In genomic region chr20:4926531-4927156, GRCh38 we compare ENCODE assay signal across 15 cellular contexts.
DNase-seq lines count a peak whose midpoint lies in the region; ATAC-seq and TF ChIP-seq lines count a peak whose summit lies in the region.
"Had no signal": no experiment of that assay in that cellular context is flagged by ENCODE, and none has a peak within 500 bp of the region (broad histone marks: within the 10 kb centered on the region; RNA-seq: fewer than 3 reads in every experiment).

No MANE protein-coding gene starts in this region.

- H3K9me3 ChIP-seq in PC-3 (ENCODE audit: low read length) (no peaks in the 10 kb centered on the region), mucosa of rectum (ENCODE audit: control insufficient read depth in 2 of 2, low read length in 2 of 2) (no peaks in the 10 kb centered on the region), suprapubic skin (no peaks in the 10 kb centered on the region)
- H3K9me3 ChIP-seq in effector memory CD4-positive, alpha-beta T cell (ENCODE audit: control insufficient read depth, low read length) = no peaks in the 10 kb centered on the region
- H3K9me3 ChIP-seq: BLaER1, left lung, upper lobe of left lung had no signal

- peaks cover 13% of the 10 kb centered on the region for H3K4me1 ChIP-seq in PC-3 (ENCODE audit: insufficient read depth, low read length)
- peaks cover 6 to 7% of the 10 kb centered on the region in 2 donors for H3K4me1 ChIP-seq in mucosa of rectum (ENCODE audit: control insufficient read depth in 2 of 2, insufficient read depth in 2 of 2, low read length in 2 of 2)
- peaks cover 11% of the 10 kb centered on the region for H3K4me1 ChIP-seq in suprapubic skin
- no peaks in the 10 kb centered on the region for H3K4me1 ChIP-seq in effector memory CD4-positive, alpha-beta T cell (ENCODE audit: control insufficient read depth, insufficient read depth, low read length, poor library complexity, severe bottlenecking)
- H3K4me1 ChIP-seq: BLaER1 had no signal

- peak overlapping the region; percentile 68; the same call in 1 of the 2 replicates for H2AFZ ChIP-seq in PC-3 (ENCODE audit: low read length)

- TF ChIP-seq EP300 in suprapubic skin (IDR thresholded peaks at IDR 0.05) = no peak

- BruUV-seq in PC-3 (replicated peaks; lab: Mats Ljungman, UMichigan) = no TSS peak

- TF ChIP-seq CTCF in PC-3 (conservative IDR thresholded peaks at IDR 0.05; ENCODE audit: low read depth, low read length) (no peak), endothelial cell (IDR thresholded peaks at IDR 0.05; ENCODE audit: unreplicated experiment) (no peak), suprapubic skin (IDR thresholded peaks at IDR 0.05) (no peak), WTC11 (IDR thresholded peaks at IDR 0.05) (no peak)

- H3K27me3 Mint-ChIP-seq in endothelial cell (ENCODE audit: unreplicated experiment) (peaks cover 11% of the 10 kb centered on the region), WTC11 (ENCODE audit: low read depth) (no peaks in the 10 kb centered on the region)

- peak overlapping the region; percentile 70 for H3K4me2 ChIP-seq in PC-3 (ENCODE audit: low read length)
- H3K4me2 ChIP-seq: BLaER1 had no signal

- H3K4me3 Mint-ChIP-seq in endothelial cell (ENCODE audit: unreplicated experiment) (no peak overlapping the region), WTC11 (no peak overlapping the region)

- WGBS in suprapubic skin = 81% methylated on average over 6 of the region's 6 CpGs

- H3K36me3 Mint-ChIP-seq in endothelial cell (ENCODE audit: low read depth, unreplicated experiment) (peaks cover 20% of the 10 kb centered on the region), WTC11 (peaks cover 2% of the 10 kb centered on the region; the same call in 1 of the 2 replicates)

- CTCF ChIA-PET in PC-3 (lab: Charles Lee) = no interaction called here
- CTCF ChIA-PET in WTC11 (lab: Charles Lee) = no interaction called here

- H3K36me3 ChIP-seq in PC-3 (ENCODE audit: low read depth, low read length) (0 out of 2 replicates have a peak, but pooled peaks cover 2% of the 10 kb centered on the region), mucosa of rectum (ENCODE audit: control insufficient read depth in 2 of 2, insufficient read depth in 2 of 2, low read length in 2 of 2) (peaks cover 0 to 3% of the 10 kb centered on the region in 2 donors), suprapubic skin (no peaks in the 10 kb centered on the region)
- peaks cover 6% of the 10 kb centered on the region for H3K36me3 ChIP-seq in effector memory CD4-positive, alpha-beta T cell (ENCODE audit: control insufficient read depth, insufficient read depth, low read length)

- H3K9ac ChIP-seq in PC-3 (ENCODE audit: low read length) = peak overlapping the region; percentile 41
- no peak overlapping the region for H3K9ac ChIP-seq in mucosa of rectum (ENCODE audit: low read depth in 1 of 2, low read length in 2 of 2)
- H3K9ac ChIP-seq: BLaER1 had no signal

- H3K4me1 Mint-ChIP-seq in endothelial cell (ENCODE audit: unreplicated experiment) (peaks cover 51% of the 10 kb centered on the region), WTC11 (peaks cover 23% of the 10 kb centered on the region)

- no peak for TF ChIP-seq POLR2A in suprapubic skin (IDR thresholded peaks at IDR 0.05)

- H3K9me3 Mint-ChIP-seq in endothelial cell (ENCODE audit: unreplicated experiment) (no peaks in the 10 kb centered on the region), WTC11 (no peaks in the 10 kb centered on the region)

- H3K27me3 ChIP-seq in PC-3 (ENCODE audit: low read length) = no peaks in the 10 kb centered on the region
- no peaks in the 10 kb centered on the region for H3K27me3 ChIP-seq in mucosa of rectum (ENCODE audit: control insufficient read depth in 2 of 2, insufficient read depth in 2 of 2, low read length in 2 of 2)
- no peaks in the 10 kb centered on the region for H3K27me3 ChIP-seq in suprapubic skin
- H3K27me3 ChIP-seq in effector memory CD4-positive, alpha-beta T cell (replicated peaks; ENCODE audit: control insufficient read depth, insufficient read depth, low read length, poor library complexity, severe bottlenecking) = no peaks in the 10 kb centered on the region
- H3K27me3 ChIP-seq: BLaER1, left lung, upper lobe of left lung had no signal

- H4K20me1 ChIP-seq in PC-3 (ENCODE audit: low read length) = no peaks in the 10 kb centered on the region

- intact Hi-C loops in PC-3 (cut with micrococcal nuclease) = no loop called here

- H3K9me2 ChIP-seq in PC-3 (replicated peaks; ENCODE audit: low read length) = no peaks in the 10 kb centered on the region

- ATAC-seq in PC-3 (peak; percentile 16; the same call in 1 of the 2 replicates), WTC11 (no peak), GM19467 (IDR thresholded peaks at IDR 0.05; ENCODE audit: unreplicated experiment) (no peak)

- DNase-seq in PC-3 (no peak), endothelial cell (ENCODE audit: low spot score) (no peak), suprapubic skin (ENCODE audit: low spot score in 2 of 2) (no peak), WTC11 (ENCODE audit: low spot score) (no peak), AML-193 (lab: John Stamatoyannopoulos, UW) (no peak)
- no peak for DNase-seq in effector memory CD4-positive, alpha-beta T cell
- DNase-seq: activated gamma-delta T cell; DMS79; left lung; NCI-H2171 treated with DMSO at 0.1 percent for 48 hours; stimulated activated CD4-positive, alpha-beta T cell treated with anti-CD3 and anti-CD28 coated beads, Interleukin-15, amount 100 ng/mL, for 24 hours had no signal

- no peak overlapping the region for H3K4me3 ChIP-seq in PC-3 (ENCODE audit: low read length)
- no peak overlapping the region for H3K4me3 ChIP-seq in mucosa of rectum (ENCODE audit: low read length in 2 of 2)
- no peak overlapping the region for H3K4me3 ChIP-seq in suprapubic skin
- no peak overlapping the region for H3K4me3 ChIP-seq in effector memory CD4-positive, alpha-beta T cell (ENCODE audit: insufficient read depth, low read depth, low read length, poor library complexity, severe bottlenecking)
- H3K4me3 ChIP-seq: BLaER1, left lung, upper lobe of left lung had no signal

- H3F3A ChIP-seq in PC-3 (ENCODE audit: low read length, unreplicated experiment) = no peaks in the 10 kb centered on the region

- H3K27ac Mint-ChIP-seq in endothelial cell (ENCODE audit: unreplicated experiment) = peak overlapping the region; percentile 88
- no peak overlapping the region for H3K27ac Mint-ChIP-seq in WTC11

- peaks cover 8% of the 10 kb centered on the region; the same call in 1 of the 2 replicates for H3K79me2 ChIP-seq in PC-3 (ENCODE audit: low read length)

- POLR2A ChIA-PET in PC-3 (lab: Charles Lee; ENCODE audit: unreplicated experiment) (interaction anchor here (0.6 kb wide), 1 partner anchor 29 kb away, joined by 3 read pairs; no protein-coding TSS in a partner anchor), WTC11 (lab: Charles Lee) (no interaction called here)

- H3K27ac ChIP-seq in PC-3 (ENCODE audit: low read length) = peak overlapping the region; percentile 69
- peak overlapping the region; percentile 6 to 27 for H3K27ac ChIP-seq in mucosa of rectum (ENCODE audit: low read depth in 2 of 2, low read length in 2 of 2)
- H3K27ac ChIP-seq in suprapubic skin = peak overlapping the region; percentile 17
- H3K27ac ChIP-seq in effector memory CD4-positive, alpha-beta T cell (ENCODE audit: insufficient read depth, low read length, poor library complexity, severe bottlenecking) = no peak overlapping the region
- H3K27ac ChIP-seq: BLaER1 had no signal

TF ChIP-seq in WTC11, 78 proteins besides CTCF, POLR2A, EP300 and RAD21 (continues in another document):
- TF ChIP-seq, protein P1, sequence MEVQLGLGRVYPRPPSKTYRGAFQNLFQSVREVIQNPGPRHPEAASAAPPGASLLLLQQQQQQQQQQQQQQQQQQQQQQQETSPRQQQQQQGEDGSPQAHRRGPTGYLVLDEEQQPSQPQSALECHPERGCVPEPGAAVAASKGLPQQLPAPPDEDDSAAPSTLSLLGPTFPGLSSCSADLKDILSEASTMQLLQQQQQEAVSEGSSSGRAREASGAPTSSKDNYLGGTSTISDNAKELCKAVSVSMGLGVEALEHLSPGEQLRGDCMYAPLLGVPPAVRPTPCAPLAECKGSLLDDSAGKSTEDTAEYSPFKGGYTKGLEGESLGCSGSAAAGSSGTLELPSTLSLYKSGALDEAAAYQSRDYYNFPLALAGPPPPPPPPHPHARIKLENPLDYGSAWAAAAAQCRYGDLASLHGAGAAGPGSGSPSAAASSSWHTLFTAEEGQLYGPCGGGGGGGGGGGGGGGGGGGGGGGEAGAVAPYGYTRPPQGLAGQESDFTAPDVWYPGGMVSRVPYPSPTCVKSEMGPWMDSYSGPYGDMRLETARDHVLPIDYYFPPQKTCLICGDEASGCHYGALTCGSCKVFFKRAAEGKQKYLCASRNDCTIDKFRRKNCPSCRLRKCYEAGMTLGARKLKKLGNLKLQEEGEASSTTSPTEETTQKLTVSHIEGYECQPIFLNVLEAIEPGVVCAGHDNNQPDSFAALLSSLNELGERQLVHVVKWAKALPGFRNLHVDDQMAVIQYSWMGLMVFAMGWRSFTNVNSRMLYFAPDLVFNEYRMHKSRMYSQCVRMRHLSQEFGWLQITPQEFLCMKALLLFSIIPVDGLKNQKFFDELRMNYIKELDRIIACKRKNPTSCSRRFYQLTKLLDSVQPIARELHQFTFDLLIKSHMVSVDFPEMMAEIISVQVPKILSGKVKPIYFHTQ (CRISPR knock-in tag; IDR thresholded peaks at IDR 0.05) = no peak
- TF ChIP-seq, protein P2, sequence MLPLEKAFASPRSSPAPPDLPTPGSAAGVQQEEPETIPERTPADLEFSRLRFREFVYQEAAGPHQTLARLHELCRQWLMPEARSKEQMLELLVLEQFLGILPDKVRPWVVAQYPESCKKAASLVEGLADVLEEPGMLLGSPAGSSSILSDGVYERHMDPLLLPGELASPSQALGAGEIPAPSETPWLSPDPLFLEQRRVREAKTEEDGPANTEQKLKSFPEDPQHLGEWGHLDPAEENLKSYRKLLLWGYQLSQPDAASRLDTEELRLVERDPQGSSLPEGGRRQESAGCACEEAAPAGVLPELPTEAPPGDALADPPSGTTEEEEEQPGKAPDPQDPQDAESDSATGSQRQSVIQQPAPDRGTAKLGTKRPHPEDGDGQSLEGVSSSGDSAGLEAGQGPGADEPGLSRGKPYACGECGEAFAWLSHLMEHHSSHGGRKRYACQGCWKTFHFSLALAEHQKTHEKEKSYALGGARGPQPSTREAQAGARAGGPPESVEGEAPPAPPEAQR (CRISPR knock-in tag; IDR thresholded peaks at IDR 0.05) = no peak
- TF ChIP-seq NFE2L1 (CRISPR knock-in tag; IDR thresholded peaks at IDR 0.05) (no peak), PRRX2 (CRISPR knock-in tag; IDR thresholded peaks at IDR 0.05) (no peak)
- TF ChIP-seq, protein P3, sequence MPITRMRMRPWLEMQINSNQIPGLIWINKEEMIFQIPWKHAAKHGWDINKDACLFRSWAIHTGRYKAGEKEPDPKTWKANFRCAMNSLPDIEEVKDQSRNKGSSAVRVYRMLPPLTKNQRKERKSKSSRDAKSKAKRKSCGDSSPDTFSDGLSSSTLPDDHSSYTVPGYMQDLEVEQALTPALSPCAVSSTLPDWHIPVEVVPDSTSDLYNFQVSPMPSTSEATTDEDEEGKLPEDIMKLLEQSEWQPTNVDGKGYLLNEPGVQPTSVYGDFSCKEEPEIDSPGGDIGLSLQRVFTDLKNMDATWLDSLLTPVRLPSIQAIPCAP (CRISPR knock-in tag; IDR thresholded peaks at IDR 0.05) = no peak
